8 cellular contexts compared by ENCODE assay signal in genomic region chr19:1883784-1884183, GRCh38. TPM values are rescaled to one million over a fixed set of nuclear protein-coding genes. Genes with fewer than 3 reads are reported as not detected.
DNase-seq lines count a peak whose midpoint lies in the region; ATAC-seq and TF ChIP-seq lines count a peak whose summit lies in the region.

No MANE protein-coding gene starts in this region.

- in situ Hi-C loops in brain microvascular endothelial cell (cut with HindIII; ENCODE audit: low pct_ligation_motif_present, low sequenced_read_pairs), result no loop called here

- H3K27ac ChIP-seq in brain microvascular endothelial cell (no peak overlapping the region), upper lobe of right lung (peak overlapping the region; percentile 84)

- CTCF ChIA-PET in activated naive CD4-positive, alpha-beta T cell treated with anti-CD3 and anti-CD28 coated beads, Interleukin-2, amount 10 ng/mL, durations not matched to agents 7 days and 5 days (lab: Charles Lee), result interaction anchor here (1.6 kb wide), 1 partner anchor 19 kb away, joined by 5 read pairs; no protein-coding TSS in a partner anchor

- intact Hi-C loops in upper lobe of right lung (cut with DNase I), result no loop called here

- peaks cover 48% of the 10 kb centered on the region for H3K4me1 Mint-ChIP-seq in activated naive CD4-positive, alpha-beta T cell treated with anti-CD3 and anti-CD28 coated beads, Interleukin-2, amount 10 ng/mL, durations not matched to agents 7 days and 5 days
- H3K4me1 Mint-ChIP-seq in mesothelial cell of epicardium, result peaks cover 37% of the 10 kb centered on the region

- H3K4me3 Mint-ChIP-seq in activated naive CD4-positive, alpha-beta T cell treated with anti-CD3 and anti-CD28 coated beads, Interleukin-2, amount 10 ng/mL, durations not matched to agents 7 days and 5 days, result peak overlapping the region; percentile 90
- peak overlapping the region; percentile 95 for H3K4me3 Mint-ChIP-seq in mesothelial cell of epicardium

- no peaks in the 10 kb centered on the region for H3K27me3 ChIP-seq in brain microvascular endothelial cell (replicated peaks)
- no peaks in the 10 kb centered on the region for H3K27me3 ChIP-seq in upper lobe of right lung

- peaks cover 35% of the 10 kb centered on the region for H3K36me3 Mint-ChIP-seq in activated naive CD4-positive, alpha-beta T cell treated with anti-CD3 and anti-CD28 coated beads, Interleukin-2, amount 10 ng/mL, durations not matched to agents 7 days and 5 days
- no peaks in the 10 kb centered on the region for H3K36me3 Mint-ChIP-seq in mesothelial cell of epicardium

- DNase-seq in activated naive CD4-positive, alpha-beta T cell treated with anti-CD3 and anti-CD28 coated beads, Interleukin-2, amount 10 ng/mL, durations not matched to agents 7 days and 5 days, result no peak
- no peak for DNase-seq in activated naive CD4-positive, alpha-beta T cell (lab: John Stamatoyannopoulos, UW)
- DNase-seq in brain microvascular endothelial cell, result no peak
- DNase-seq in mesothelial cell of epicardium (ENCODE audit: low spot score in 2 of 2, unreplicated experiment in 2 of 2), result no peak
- DNase-seq in upper lobe of right lung, result no peak
- no peak for DNase-seq in NCI-H2107 (lab: John Stamatoyannopoulos, UW)
- no peak for DNase-seq in NCI-H1417 treated with DMSO at 0.1 percent for 48 hours (lab: John Stamatoyannopoulos, UW)
- no peak for DNase-seq in GDM1 (lab: John Stamatoyannopoulos, UW)

- ATAC-seq in upper lobe of right lung, result no peak

- H3K4me1 ChIP-seq in upper lobe of right lung, result peaks cover 35% of the 10 kb centered on the region

- TF ChIP-seq CTCF in brain microvascular endothelial cell (IDR thresholded peaks at IDR 0.05; ENCODE audit: low read depth, low read length, missing control alignments), result no peak
- no peak for TF ChIP-seq CTCF in mesothelial cell of epicardium (IDR thresholded peaks at IDR 0.05; ENCODE audit: unreplicated experiment)
- no peak for TF ChIP-seq CTCF in upper lobe of right lung (IDR thresholded peaks at IDR 0.05)

- H3K9me3 ChIP-seq in upper lobe of right lung, result no peaks in the 10 kb centered on the region

- H3K27me3 Mint-ChIP-seq in activated naive CD4-positive, alpha-beta T cell treated with anti-CD3 and anti-CD28 coated beads, Interleukin-2, amount 10 ng/mL, durations not matched to agents 7 days and 5 days, result no peaks in the 10 kb centered on the region
- no peaks in the 10 kb centered on the region for H3K27me3 Mint-ChIP-seq in mesothelial cell of epicardium (ENCODE audit: low read depth)

- H3K36me3 ChIP-seq in brain microvascular endothelial cell (replicated peaks) (no peaks in the 10 kb centered on the region), upper lobe of right lung (no peaks in the 10 kb centered on the region)

- peak overlapping the region; percentile 90 for H3K27ac Mint-ChIP-seq in activated naive CD4-positive, alpha-beta T cell treated with anti-CD3 and anti-CD28 coated beads, Interleukin-2, amount 10 ng/mL, durations not matched to agents 7 days and 5 days
- peak overlapping the region; percentile 96 for H3K27ac Mint-ChIP-seq in mesothelial cell of epicardium

- H3K4me3 ChIP-seq in brain microvascular endothelial cell (ENCODE audit: low read depth, low read length) (peak overlapping the region; percentile 92), upper lobe of right lung (peak overlapping the region; percentile 86)

- no peaks in the 10 kb centered on the region for H3K9me3 Mint-ChIP-seq in activated naive CD4-positive, alpha-beta T cell treated with anti-CD3 and anti-CD28 coated beads, Interleukin-2, amount 10 ng/mL, durations not matched to agents 7 days and 5 days
- no peaks in the 10 kb centered on the region for H3K9me3 Mint-ChIP-seq in mesothelial cell of epicardium

RNA-seq across cellular contexts. Expression of gene ABHD17A, which starts 1.5 kb away (rescaled TPM):
- 59.4 to 67.2 TPM (median 62.0 TPM) in 3 replicates for total RNA-seq in mesothelial cell of epicardium
- 76.1 TPM for total RNA-seq in upper lobe of right lung

RNA-seq across cellular contexts. Expression of gene KLF16, which starts 20.4 kb away (rescaled TPM):
- total RNA-seq in mesothelial cell of epicardium (22.0 to 24.1 TPM (median 23.5 TPM) in 3 replicates), upper lobe of right lung (28.0 TPM)

RNA-seq across cellular contexts. Expression of gene ADAT3, which starts 21.4 kb away (rescaled TPM):
- total RNA-seq in mesothelial cell of epicardium (14.2 to 17.2 TPM (median 15.5 TPM) in 3 replicates), upper lobe of right lung (6.3 TPM)

RNA-seq across cellular contexts. Expression of gene SCAMP4, which starts 21.4 kb away (rescaled TPM):
- 93.5 to 97.7 TPM (median 93.5 TPM) in 3 replicates for total RNA-seq in mesothelial cell of epicardium
- 73.2 TPM for total RNA-seq in upper lobe of right lung

RNA-seq across cellular contexts. Expression of gene REXO1, which starts 35.5 kb away (rescaled TPM):
- total RNA-seq in mesothelial cell of epicardium (41.6 to 46.6 TPM (median 44.3 TPM) in 3 replicates), upper lobe of right lung (37.2 TPM)
